Comparison of ENCODE assay signal across 11 cellular contexts in the genomic region with DNA sequence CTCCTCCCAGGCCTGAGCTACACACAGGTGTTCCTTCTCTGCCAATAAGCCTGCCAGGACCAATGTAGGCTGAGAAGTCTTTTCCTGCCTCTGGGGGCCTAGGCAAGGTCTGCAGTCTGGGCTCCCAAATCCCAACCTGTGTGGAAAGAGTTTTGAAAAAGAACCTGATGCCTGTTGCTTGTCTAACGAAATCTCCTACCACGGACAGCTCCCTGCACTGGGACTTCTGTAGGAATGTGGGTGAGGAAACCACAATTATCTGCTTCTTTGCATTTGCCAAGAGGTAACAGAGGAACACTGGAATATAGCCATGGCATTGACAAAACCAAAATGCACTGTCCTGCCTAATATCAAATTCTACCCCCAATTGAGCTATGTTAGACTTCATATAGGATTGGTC.
DNase-seq lines count a peak whose midpoint lies in the region; ATAC-seq, FAIRE-seq and TF ChIP-seq lines count a peak whose summit lies in the region.
"Had no signal": no experiment of that assay in that cellular context is flagged by ENCODE, and none has a peak within 500 bp of the region (broad histone marks: within the 10 kb centered on the region; RNA-seq: fewer than 3 reads in every experiment).

No MANE protein-coding gene starts in this region.

- POLR2A ChIA-PET in A549 (lab: Yijun Ruan, JAX): no interaction called here
- POLR2A ChIA-PET in HEK293 (lab: Yijun Ruan, JAX): no interaction called here

- TF ChIP-seq CTCF in A549 (IDR thresholded peaks at IDR 0.05) (no peak), HEK293 (tag by site-specific recombination; IDR thresholded peaks at IDR 0.05) (no peak)

- WGBS in A549 (ENCODE audit: missing lambda C conversion rate): 0% methylated on average over 2 of the region's 2 CpGs

- ATAC-seq in A549 (no peak), esophagus mucosa (no peak)

- TF ChIP-seq RAD21 in A549 (conservative IDR thresholded peaks at IDR 0.05 in 1 of 2, IDR thresholded peaks at IDR 0.05 in 1 of 2): no peak

- H3K27ac ChIP-seq in A549 (no peak overlapping the region), HEK293 (ENCODE audit: extremely low read depth, low read depth, low read length) (no peak overlapping the region)

- H3K4me1 ChIP-seq in A549: no peaks in the 10 kb centered on the region
- H3K4me1 ChIP-seq in HEK293 (ENCODE audit: control insufficient read depth, insufficient read depth, low read length): no peaks in the 10 kb centered on the region

- DNase-seq in A549 (ENCODE audit: low read depth in 1 of 2, low spot score in 1 of 2) (peak in 1 of 2 experiments; percentile 6), amniotic epithelial cell (ENCODE audit: low read depth) (peak; percentile 30), iPS DF 19.7 (ENCODE audit: low read depth, low spot score) (peak; percentile 38), anterior cingulate cortex (lab: John Stamatoyannopoulos, UW) (no peak)
- no peak for DNase-seq in stimulated activated CD8-positive, alpha-beta memory T cell treated with anti-CD3 and anti-CD28 coated beads, Interleukin-4, amount 100 ng/mL, for 48 hours
- DNase-seq in activated CD4-positive, alpha-beta T cell treated with anti-CD3 and anti-CD28 coated beads, Interleukin-2, amount 50 U/mL, for 1 hour: no peak
- DNase-seq: hypothalamus, NCI-H510A treated with DMSO at 0.1 percent for 48 hours had no signal

- H3K4me3 ChIP-seq in A549 (no peak overlapping the region), HEK293 (ENCODE audit: low read depth, low read length) (no peak overlapping the region)

- CTCF ChIA-PET in A549 (lab: Yijun Ruan, JAX): interaction anchor here (2.0 kb wide), 1 partner anchor 9 kb away, joined by 9 read pairs; no protein-coding TSS in a partner anchor
- CTCF ChIA-PET in HEK293 (lab: Yijun Ruan, JAX): interaction anchor here (2.9 kb wide), 1 partner anchor 8 kb away, joined by 8 read pairs; no protein-coding TSS in a partner anchor

- H3K9me3 ChIP-seq in A549: no peaks in the 10 kb centered on the region
- no peaks in the 10 kb centered on the region for H3K9me3 ChIP-seq in HEK293 (ENCODE audit: control insufficient read depth, insufficient read depth, low read depth, low read length)

- FAIRE-seq in A549 (lab: Jason Lieb, UNC): no peak
- FAIRE-seq: colon had no signal

- TF ChIP-seq POLR2A in A549 (IDR thresholded peaks at IDR 0.05; ENCODE audit: low read length): no peak

- no peaks in the 10 kb centered on the region for H3K36me3 ChIP-seq in HEK293 (ENCODE audit: control insufficient read depth in 2 of 2, insufficient read depth in 1 of 2, low read length in 2 of 2)

- no peak overlapping the region for H3K4me2 ChIP-seq in A549

- no peak for TF ChIP-seq EP300 in A549 (IDR thresholded peaks at IDR 0.05)

TF ChIP-seq in A549, 52 proteins besides CTCF, POLR2A, EP300 and RAD21:
- no peak for TF ChIP-seq NPAS2 (CRISPR knock-in tag; IDR thresholded peaks at IDR 0.05; ENCODE audit: borderline replicate concordance)
- TF ChIP-seq REST (IDR thresholded peaks at IDR 0.05): peak; percentile 31; the same call in 1 of the 2 replicates

TF ChIP-seq in HEK293, 187 proteins besides CTCF, POLR2A, EP300 and RAD21:
- TF ChIP-seq REST (tag by site-specific recombination; IDR thresholded peaks at IDR 0.05) (peak; percentile 84), ZFHX2 (tag by site-specific recombination; conservative IDR thresholded peaks at IDR 0.05) (no peak)

Comparison
In these comparisons a context has a peak if more than half of its experiments do, and no peak if none do; other contexts are left out.
1. DNase-seq: peak in amniotic epithelial cell (single experiment) and iPS DF 19.7 (single experiment); none in anterior cingulate cortex (0 of 58), stimulated activated CD8-positive, alpha-beta memory T cell treated with anti-CD3 and anti-CD28 coated beads, Interleukin-4, amount 100 ng/mL, for 48 hours (single experiment) and activated CD4-positive, alpha-beta T cell treated with anti-CD3 and anti-CD28 coated beads, Interleukin-2, amount 50 U/mL, for 1 hour (single experiment).
2. Of the 5 proteins assayed by ChIP-seq in both HEK293 and A549: peak only in HEK293: none; only in A549: none; in both: REST; in neither: 4.